8 cellular contexts compared by ENCODE assay signal in the genomic region with DNA sequence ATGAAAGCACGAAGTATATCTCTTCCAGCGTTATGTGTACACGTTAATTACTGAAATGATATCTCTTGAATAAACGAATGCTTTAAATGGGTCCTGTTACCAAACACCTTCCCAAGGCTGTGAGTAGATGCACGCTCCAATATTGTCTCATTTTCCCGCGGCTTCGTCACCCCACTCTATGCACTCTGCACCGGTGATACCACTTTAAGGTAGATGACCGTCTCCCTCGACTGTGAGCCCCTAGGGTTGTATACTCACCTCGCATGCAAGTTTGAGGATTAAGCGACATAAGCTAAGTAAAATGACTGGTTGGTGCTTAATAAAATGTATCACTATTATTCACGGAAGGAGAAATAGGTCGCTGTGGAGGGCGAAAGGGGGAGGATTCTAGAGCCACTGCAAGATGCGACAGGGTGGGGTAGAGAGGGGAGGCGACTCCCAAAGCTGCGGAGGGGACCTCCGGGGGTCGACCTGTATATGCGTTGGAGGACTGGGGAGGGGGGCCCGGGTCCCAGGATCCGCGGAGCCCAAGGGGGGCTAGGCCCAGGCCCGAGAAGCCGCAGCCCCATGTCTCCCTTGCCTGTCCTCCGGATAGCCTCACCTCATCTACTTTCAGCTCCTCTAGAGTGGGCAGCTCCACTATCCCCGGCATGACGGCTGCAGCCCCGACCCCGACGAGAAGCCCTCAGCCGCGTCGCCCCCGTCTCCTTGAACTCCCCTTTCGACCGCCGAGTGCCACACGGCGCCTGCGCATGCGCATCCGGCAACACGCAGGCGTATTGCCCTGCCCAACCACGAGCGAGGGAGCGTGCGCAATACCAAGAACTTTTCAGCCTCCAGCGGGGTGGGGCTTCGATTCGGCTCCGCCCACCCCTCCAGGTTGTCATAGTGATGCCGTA. TPM values are rescaled to one million over a fixed set of nuclear protein-coding genes. Genes with fewer than 3 reads are reported as not detected.
A peak's percentile ranks its signal among the peaks of the same experiment; 100 is the strongest.
DNase-seq lines count a peak whose midpoint lies in the region; ATAC-seq and TF ChIP-seq lines count a peak whose summit lies in the region.

Gene MORN5 (plus strand): TSS at position 883 of the 899 bp plus-strand sequence. CDS start 65 bp downstream, outside the sequence.
Gene NDUFA8 (minus strand): TSS at position 754 of the 899 bp plus-strand sequence. CDS start 102 bp downstream, at position 652.

- DNase-seq in GM19240 (ENCODE audit: insufficient read length, low spot score) (peak; percentile 99), NCI-H524 (lab: John Stamatoyannopoulos, UW) (peak; percentile 99 to 100), colonic mucosa (peak; percentile 96), kidney tubule cell (ENCODE audit: low spot score) (peak; percentile 96)
- peak; percentile 95 to 96 for DNase-seq in activated CD4-positive, alpha-beta T cell treated with anti-CD3 and anti-CD28 coated beads for 4 hours
- DNase-seq in stimulated activated CD4-positive, alpha-beta T cell treated with anti-CD3 and anti-CD28 coated beads, Interleukin-1b, Interleukin-23, amount 100 ng/mL, for 1 hour (ENCODE audit: low read depth in 2 of 2): peak; percentile 88 to 92

- H3K27me3 ChIP-seq in BLaER1 (no peaks in the 10 kb centered on the region), colonic mucosa (no peaks in the 10 kb centered on the region)

- H3K4me2 ChIP-seq in BLaER1: peak within 1 kb of the TSS; percentile 85

- H3K9me3 ChIP-seq in BLaER1: peaks cover 15% of the 10 kb centered on the region; the same call in 1 of the 2 replicates
- no peaks in the 10 kb centered on the region for H3K9me3 ChIP-seq in colonic mucosa

- H3K4me3 ChIP-seq in BLaER1 (peak within 1 kb of the TSS; percentile 85), colonic mucosa (peak within 1 kb of the TSS; percentile 96)

- peak within 1 kb of the TSS; percentile 84 for H3K27ac ChIP-seq in BLaER1
- H3K27ac ChIP-seq in colonic mucosa: peak within 1 kb of the TSS; percentile 74

- H3K9ac ChIP-seq in BLaER1 (peak within 1 kb of the TSS; percentile 88), colonic mucosa (ENCODE audit: low read depth in 2 of 2, low read length in 2 of 2) (peak within 1 kb of the TSS; percentile 83 to 86)

- no peak for TF ChIP-seq CTCF in colonic mucosa (IDR thresholded peaks at IDR 0.05)

- intact Hi-C loops in colonic mucosa (cut with DNase I): no loop called here

- peak; percentile 80 for ATAC-seq in HG03457 (IDR thresholded peaks at IDR 0.05; ENCODE audit: unreplicated experiment)

- H4K20me1 ChIP-seq in BLaER1: peaks cover 36% of the 10 kb centered on the region

- H3K36me3 ChIP-seq in BLaER1 (peaks cover 5% of the 10 kb centered on the region; the same call in 1 of the 2 replicates), colonic mucosa (no peaks in the 10 kb centered on the region)

- H3K4me1 ChIP-seq in BLaER1 (peaks cover 28% of the 10 kb centered on the region), colonic mucosa (peaks cover 3% of the 10 kb centered on the region)

RNA-seq across cellular contexts. Expression of gene MORN5, which starts in this region (rescaled TPM):
- total RNA-seq in colonic mucosa: 1 to 10 TPM in 1 of 2 donors, not detected in 1; 7.0 TPM

RNA-seq across cellular contexts. Expression of gene NDUFA8, which starts in this region (rescaled TPM):
- total RNA-seq in colonic mucosa: 100 to 1,000 TPM in 1 of 2 donors, 10 to 100 TPM in 1; 77.4 to 103 TPM

Comparison
In these comparisons a context has a peak if more than half of its experiments do, and no peak if none do; other contexts are left out.
1. Peak in every context shown above with its lines: DNase-seq, ATAC-seq, H3K4me3 ChIP-seq and H3K27ac ChIP-seq.